In genomic region chr17:48944519-48945260, GRCh38 we compare ENCODE assay signal across 8 cellular contexts. TPM values are rescaled to one million over a fixed set of nuclear protein-coding genes. Genes with fewer than 3 reads are reported as not detected.
DNase-seq lines count a peak whose midpoint lies in the region; ATAC-seq and TF ChIP-seq lines count a peak whose summit lies in the region.

A gene with protein sequence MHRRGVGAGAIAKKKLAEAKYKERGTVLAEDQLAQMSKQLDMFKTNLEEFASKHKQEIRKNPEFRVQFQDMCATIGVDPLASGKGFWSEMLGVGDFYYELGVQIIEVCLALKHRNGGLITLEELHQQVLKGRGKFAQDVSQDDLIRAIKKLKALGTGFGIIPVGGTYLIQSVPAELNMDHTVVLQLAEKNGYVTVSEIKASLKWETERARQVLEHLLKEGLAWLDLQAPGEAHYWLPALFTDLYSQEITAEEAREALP (minus strand): TSS chr17:48944842. CDS start chr17:48944734, 108 bp downstream.

- intact Hi-C loops in psoas muscle (cut with DNase I) = loop anchor here (5.0 kb wide), 1 partner anchor 37 kb away; the partner anchor contains the start of gene UBE2Z (in 2 of the 2)

- TF ChIP-seq POLR2A in GM15510 (IDR thresholded peaks at IDR 0.05; ENCODE audit: borderline replicate concordance, extremely low read depth, insufficient read length) = peak; percentile 94

- H3K4me1 ChIP-seq in right atrium auricular region (peaks cover 0 to 13% of the 10 kb centered on the region in 2 donors), psoas muscle (peaks cover 10% of the 10 kb centered on the region), urinary bladder (ENCODE audit: insufficient read depth) (peaks cover 3% of the 10 kb centered on the region)

- TF ChIP-seq CTCF in right atrium auricular region (IDR thresholded peaks at IDR 0.05) (no peak), psoas muscle (IDR thresholded peaks at IDR 0.05) (no peak)

- H3K27me3 ChIP-seq in right atrium auricular region (no peaks in the 10 kb centered on the region), psoas muscle (ENCODE audit: insufficient read depth in 3 of 3, low read length in 2 of 3) (peaks cover 0 to 4% (median 0%) of the 10 kb centered on the region in 3 donors)

- peak; percentile 88 for ATAC-seq in HG02885 (IDR thresholded peaks at IDR 0.05; ENCODE audit: poor library complexity, unreplicated experiment)
- ATAC-seq in psoas muscle = peak; percentile 97 to 99 (median 98)

- H3K27ac ChIP-seq in angular gyrus (ENCODE audit: low read depth, low read length) = peak within 1 kb of the TSS; percentile 92
- H3K27ac ChIP-seq in right atrium auricular region = peak within 1 kb of the TSS; percentile 80 to 84
- H3K27ac ChIP-seq in psoas muscle = peak within 1 kb of the TSS; percentile 95
- peak within 1 kb of the TSS; percentile 77 for H3K27ac ChIP-seq in urinary bladder (ENCODE audit: low read depth)

- no peaks in the 10 kb centered on the region for H3K9me3 ChIP-seq in right atrium auricular region
- H3K9me3 ChIP-seq in psoas muscle = no peaks in the 10 kb centered on the region

- H3K4me3 ChIP-seq in right atrium auricular region = peak within 1 kb of the TSS; percentile 60 to 78
- peak within 1 kb of the TSS; percentile 93 for H3K4me3 ChIP-seq in psoas muscle
- peak within 1 kb of the TSS; percentile 73 for H3K4me3 ChIP-seq in urinary bladder (ENCODE audit: low read depth, low read length)

- WGBS in psoas muscle, 3 donors = 2 to 3% (median 2%) methylated on average over 49 to 55 of the region's 55 CpGs
- 2% methylated on average over 55 of the region's 55 CpGs for WGBS in urinary bladder

- H3K36me3 ChIP-seq in right atrium auricular region = peaks cover 11% of the 10 kb centered on the region
- peaks cover 3 to 26% of the 10 kb centered on the region in 2 donors for H3K36me3 ChIP-seq in psoas muscle (ENCODE audit: insufficient read depth in 1 of 2, low read depth in 1 of 2)
- H3K36me3 ChIP-seq in urinary bladder (ENCODE audit: insufficient read depth) = no peaks in the 10 kb centered on the region

- DNase-seq in NCI-H187 (lab: John Stamatoyannopoulos, UW) (peak; percentile 58 to 71), T-helper 2 cell (peak; percentile 81 to 95 (median 86)), right atrium auricular region (ENCODE audit: low spot score) (peak; percentile 91), psoas muscle (peak; percentile 93 to 96)

RNA-seq across cellular contexts. Expression of the gene that starts here (rescaled TPM):
- total RNA-seq in right atrium auricular region (10 to 100 TPM; 67.2 to 91.6 TPM), psoas muscle (10 to 100 TPM; 69.7 to 96.7 (median 75.0) TPM), urinary bladder (31.7 TPM)
- polyA plus RNA-seq in psoas muscle (100 to 1,000 TPM; 113 to 188 (median 149) TPM), urinary bladder (126 TPM)

Comparison
In these comparisons a context has a peak if more than half of its experiments do, and no peak if none do; other contexts are left out.
1. Peak in every context shown above with its lines: DNase-seq, ATAC-seq, H3K4me3 ChIP-seq and H3K27ac ChIP-seq.